ENCODE assay signal across 20 cellular contexts in the genomic region with DNA sequence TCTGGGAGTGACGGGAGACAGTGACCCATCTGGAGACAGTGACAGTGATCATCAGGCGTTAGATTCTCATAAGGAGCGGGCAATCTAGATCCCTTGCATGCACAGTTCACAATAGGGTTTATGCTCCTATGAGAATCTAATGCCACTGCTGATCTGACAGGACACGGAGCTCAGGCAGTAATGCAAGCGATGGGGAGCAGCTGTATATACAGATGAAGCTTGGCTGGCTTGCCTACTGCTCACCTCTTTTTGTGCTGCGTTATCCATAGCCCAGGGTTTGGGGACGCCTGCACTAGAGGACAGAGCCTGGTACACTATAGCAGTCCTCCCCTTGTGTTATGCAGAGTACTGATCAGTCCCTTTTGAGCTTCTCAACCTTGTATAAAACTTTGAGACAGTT. TPM values are rescaled to one million over a fixed set of nuclear protein-coding genes. Genes with fewer than 3 reads are reported as not detected.
A peak's percentile ranks its signal among the peaks of the same experiment; 100 is the strongest.
DNase-seq lines count a peak whose midpoint lies in the region; ATAC-seq and TF ChIP-seq lines count a peak whose summit lies in the region.
"Had no signal": no experiment of that assay in that cellular context is flagged by ENCODE, and none has a peak within 500 bp of the region (broad histone marks: within the 10 kb centered on the region; RNA-seq: fewer than 3 reads in every experiment).

No MANE protein-coding gene starts in this region.

- POLR2A ChIA-PET in CD4-positive, alpha-beta T cell (lab: Charles Lee) = interaction anchor here (1.2 to 5.5 kb wide), 2 partner anchors 19 to 23 kb away, joined by 3 to 34 read pairs; a partner anchor contains a TSS
- POLR2A ChIA-PET in activated CD8-positive, alpha-beta T cell treated with anti-CD3 and anti-CD28 coated beads for 36 hours (lab: Charles Lee) = interaction anchor here (0.8 to 1.9 kb wide), 5 partner anchors 10 to 41 kb away, joined by 3 to 10 read pairs (median 4); a partner anchor contains a TSS

- CTCF ChIA-PET in CD4-positive, alpha-beta T cell (lab: Charles Lee) = interaction anchor here (0.8 kb wide), 1 partner anchor 94 kb away, joined by 3 read pairs; no protein-coding TSS in a partner anchor
- CTCF ChIA-PET in activated CD8-positive, alpha-beta T cell treated with anti-CD3 and anti-CD28 coated beads for 36 hours (lab: Charles Lee) = interaction anchor here (0.9 to 2.0 kb wide), 4 partner anchors 19 to 48 kb away, joined by 3 to 5 read pairs (median 3); no protein-coding TSS in a partner anchor

- H3K4me1 Mint-ChIP-seq in CD14-positive monocyte (peaks cover 27% of the 10 kb centered on the region), immature natural killer cell (peaks cover 63 to 93% of the 10 kb centered on the region in 2 donors)
- H3K4me1 Mint-ChIP-seq in CD4-positive, alpha-beta T cell (ENCODE audit: low read depth) = peaks cover 99% of the 10 kb centered on the region
- peaks cover 91% of the 10 kb centered on the region for H3K4me1 Mint-ChIP-seq in activated CD8-positive, alpha-beta T cell treated with anti-CD3 and anti-CD28 coated beads for 36 hours (ENCODE audit: low read depth)

- H3K36me3 Mint-ChIP-seq in CD14-positive monocyte = peaks cover 20 to 22% of the 10 kb centered on the region in 2 donors
- peaks cover 39% of the 10 kb centered on the region for H3K36me3 Mint-ChIP-seq in CD4-positive, alpha-beta T cell (ENCODE audit: low read depth)
- H3K36me3 Mint-ChIP-seq in activated CD8-positive, alpha-beta T cell treated with anti-CD3 and anti-CD28 coated beads for 36 hours (ENCODE audit: low read depth) = peaks cover 54% of the 10 kb centered on the region
- H3K36me3 Mint-ChIP-seq in immature natural killer cell = no peaks in the 10 kb centered on the region

- H3K27ac Mint-ChIP-seq in CD14-positive monocyte (peak overlapping the region; percentile 84 to 93 (median 89)), immature natural killer cell (peak overlapping the region in 4 of 6 donors; percentile 40 to 50 (median 46))
- H3K27ac Mint-ChIP-seq in CD4-positive, alpha-beta T cell = peak overlapping the region; percentile 58
- H3K27ac Mint-ChIP-seq in activated CD8-positive, alpha-beta T cell treated with anti-CD3 and anti-CD28 coated beads for 36 hours = peak overlapping the region; percentile 84
- H3K27ac Mint-ChIP-seq: type B pancreatic cell had no signal

- no peak overlapping the region for H3K27ac ChIP-seq in CD4-positive, alpha-beta T cell (ENCODE audit: low read depth, low read length)
- H3K27ac ChIP-seq: epithelial cell of prostate had no signal

- intact Hi-C loops in CD14-positive monocyte (cut with micrococcal nuclease) = loop anchor here in 1 of 2 donors (2.0 kb wide), 1 partner anchor 24 kb away; a partner anchor contains a TSS
- intact Hi-C loops in CD4-positive, alpha-beta T cell (cut with DNase I, micrococcal nuclease) = loop anchor here in 1 of 2 experiments (5.0 kb wide), 1 partner anchor 73 kb away; no protein-coding TSS in a partner anchor
- intact Hi-C loops in activated CD8-positive, alpha-beta T cell treated with anti-CD3 and anti-CD28 coated beads for 36 hours (cut with micrococcal nuclease) = loop anchor here (5.0 kb wide), 1 partner anchor 63 kb away; no protein-coding TSS in a partner anchor

- no peaks in the 10 kb centered on the region for H3K27me3 Mint-ChIP-seq in CD14-positive monocyte (ENCODE audit: low read depth in 3 of 3)
- H3K27me3 Mint-ChIP-seq in CD4-positive, alpha-beta T cell = no peaks in the 10 kb centered on the region
- H3K27me3 Mint-ChIP-seq in activated CD8-positive, alpha-beta T cell treated with anti-CD3 and anti-CD28 coated beads for 36 hours = no peaks in the 10 kb centered on the region
- H3K27me3 Mint-ChIP-seq in immature natural killer cell (ENCODE audit: low read depth in 3 of 3) = peaks cover 0 to 20% (median 6%) of the 10 kb centered on the region in 3 donors
- H3K27me3 Mint-ChIP-seq: type B pancreatic cell had no signal

- H3K9me3 ChIP-seq in CD4-positive, alpha-beta T cell (ENCODE audit: control insufficient read depth, low read length) = no peaks in the 10 kb centered on the region

- no peak for ATAC-seq in CD4-positive, alpha-beta T cell (ENCODE audit: poor library complexity)
- no peak for ATAC-seq in activated CD8-positive, alpha-beta T cell treated with anti-CD3 and anti-CD28 coated beads for 36 hours
- ATAC-seq in HG02840 (IDR thresholded peaks at IDR 0.05; ENCODE audit: low FRiP score, unreplicated experiment) (no peak), HG03175 (IDR thresholded peaks at IDR 0.05; ENCODE audit: unreplicated experiment) (no peak)
- ATAC-seq: SK-N-SH treated with all-trans-retinoic acid at 6 μM for 48 hours had no signal

- no peak for DNase-seq in CD14-positive monocyte (ENCODE audit: low spot score)
- DNase-seq in CD4-positive, alpha-beta T cell = no peak
- DNase-seq in activated CD8-positive, alpha-beta T cell treated with anti-CD3 and anti-CD28 coated beads for 36 hours = no peak
- no peak for DNase-seq in immature natural killer cell
- DNase-seq in OCI-M2 (lab: John Stamatoyannopoulos, UW; ENCODE audit: unreplicated experiment) = no peak
- DNase-seq: activated CD4-positive, alpha-beta T cell treated with anti-CD3 and anti-CD28 coated beads, Interleukin-2, amount 50 U/mL, for 48 hours; amygdala; caudate nucleus; COR-L47; NCI-H1105 treated with DMSO at 0.1 percent for 48 hours; NCI-H2107; NCI-H510A treated with DMSO at 0.1 percent for 48 hours; NK-92 treated with Interleukin-12 subunit alpha and Interleukin-12 subunit beta, amount 100 ng/mL, for 24 hours; stimulated activated CD4-positive, alpha-beta T cell treated with anti-CD3 and anti-CD28 coated beads, Interleukin-2, amount 100 ng/mL, for 48 hours had no signal

- TF ChIP-seq CTCF in CD14-positive monocyte (IDR thresholded peaks at IDR 0.05) = no peak
- no peak for TF ChIP-seq CTCF in CD4-positive, alpha-beta T cell (IDR thresholded peaks at IDR 0.05)
- no peak for TF ChIP-seq CTCF in activated CD8-positive, alpha-beta T cell treated with anti-CD3 and anti-CD28 coated beads for 36 hours (IDR thresholded peaks at IDR 0.05)

- H3K9me3 Mint-ChIP-seq in CD14-positive monocyte (no peaks in the 10 kb centered on the region), immature natural killer cell (no peaks in the 10 kb centered on the region)
- H3K9me3 Mint-ChIP-seq in CD4-positive, alpha-beta T cell = no peaks in the 10 kb centered on the region
- no peaks in the 10 kb centered on the region for H3K9me3 Mint-ChIP-seq in activated CD8-positive, alpha-beta T cell treated with anti-CD3 and anti-CD28 coated beads for 36 hours
- H3K9me3 Mint-ChIP-seq: activated T-helper 1 cell treated with anti-CD3 and anti-CD28 coated beads, Interleukin-12 subunit alpha, Interleukin-12 subunit beta, Interleukin-2, Interleukin-4 antibody, amounts not matched to agents 30 ng/mL and 10 ng/mL and 1 ng/mL, durations not matched to agents 14 hours and 24 hours and 36 hours; type B pancreatic cell had no signal

- H3K27me3 ChIP-seq in CD4-positive, alpha-beta T cell (ENCODE audit: control insufficient read depth, insufficient read depth, low read length) = no peaks in the 10 kb centered on the region

- H3K4me3 Mint-ChIP-seq in CD14-positive monocyte = no peak overlapping the region
- H3K4me3 Mint-ChIP-seq in CD4-positive, alpha-beta T cell = peak overlapping the region; percentile 30
- peak overlapping the region; percentile 17 for H3K4me3 Mint-ChIP-seq in activated CD8-positive, alpha-beta T cell treated with anti-CD3 and anti-CD28 coated beads for 36 hours
- no peak overlapping the region for H3K4me3 Mint-ChIP-seq in immature natural killer cell
- H3K4me3 Mint-ChIP-seq: type B pancreatic cell had no signal

RNA-seq across cellular contexts. Expression of a gene that starts 23.5 kb away (rescaled TPM):
- polyA plus RNA-seq in CD14-positive monocyte = 10 to 100 TPM in 1 of 2 donors, 1 to 10 TPM in 1; 9.0 to 17.8 TPM
- 100 to 1,000 TPM; 134 TPM for total RNA-seq in CD4-positive, alpha-beta T cell
- 100 to 1,000 TPM; 224 to 230 TPM for total RNA-seq in activated CD8-positive, alpha-beta T cell treated with anti-CD3 and anti-CD28 coated beads for 36 hours
- polyA plus RNA-seq in immature natural killer cell = 10 to 100 TPM in 1 of 3 donors, 1 to 10 TPM in 2; 9.4 to 16.0 (median 9.4) TPM

Comparison
In these comparisons a context has a peak if more than half of its experiments do, and no peak if none do; other contexts are left out.
1. H3K4me3 Mint-ChIP-seq: peak in CD4-positive, alpha-beta T cell (single experiment) and activated CD8-positive, alpha-beta T cell treated with anti-CD3 and anti-CD28 coated beads for 36 hours (single experiment); none in CD14-positive monocyte (0 of 2) and immature natural killer cell (0 of 5).
2. Peak in every context shown above with its lines, with median percentiles within 50 percentile points of each other: H3K27ac Mint-ChIP-seq.